Comparison of ENCODE assay signal across 8 cellular contexts in the genomic region with DNA sequence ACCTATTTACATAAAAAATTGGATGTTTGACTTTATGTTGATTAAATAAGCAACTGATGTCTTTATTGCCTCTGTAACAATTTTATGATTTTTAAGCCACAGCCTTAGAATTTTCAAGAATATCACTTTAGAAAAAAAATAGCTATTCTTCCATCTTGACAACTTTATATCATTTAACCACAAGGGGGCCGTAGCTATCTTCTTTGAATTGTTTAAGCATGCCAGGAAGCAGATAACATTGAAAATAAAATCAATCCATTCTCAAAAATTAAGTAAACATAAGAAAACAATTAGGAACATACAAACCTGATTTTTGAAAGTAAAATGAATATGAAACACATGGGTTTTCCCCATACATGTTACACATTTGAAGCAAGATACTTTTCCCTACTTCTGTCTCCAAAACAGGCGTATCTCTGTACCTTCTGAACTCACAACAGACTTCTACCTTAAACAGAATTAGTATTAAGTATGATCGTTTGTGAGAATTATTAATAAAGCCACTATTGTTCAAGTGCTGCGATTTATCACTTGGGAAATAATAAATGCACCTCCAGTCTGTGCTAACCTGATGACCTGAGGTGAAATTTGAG.
A peak's percentile ranks its signal among the peaks of the same experiment; 100 is the strongest.
DNase-seq lines count a peak whose midpoint lies in the region; ATAC-seq and TF ChIP-seq lines count a peak whose summit lies in the region.

No MANE protein-coding gene starts in this region.

- TF ChIP-seq CTCF in AG10803 (conservative IDR thresholded peaks at IDR 0.05; ENCODE audit: low read length) = peak; percentile 74
- peak; percentile 78 for TF ChIP-seq CTCF in mesothelial cell of epicardium (IDR thresholded peaks at IDR 0.05; ENCODE audit: unreplicated experiment)

- no peaks in the 10 kb centered on the region for H3K36me3 Mint-ChIP-seq in mesothelial cell of epicardium

- in situ Hi-C loops in T47D (cut with HindIII; ENCODE audit: low pct_unique_long_range_greater_than_20kb, low sequenced_read_pairs) = no loop called here

- H3K4me1 Mint-ChIP-seq in mesothelial cell of epicardium = peaks cover 2% of the 10 kb centered on the region

- no peaks in the 10 kb centered on the region for H3K9me3 Mint-ChIP-seq in mesothelial cell of epicardium

- no peak overlapping the region for H3K4me3 Mint-ChIP-seq in mesothelial cell of epicardium

- ATAC-seq in HG02970 (IDR thresholded peaks at IDR 0.05; ENCODE audit: low FRiP score, unreplicated experiment) = no peak
- no peak for ATAC-seq in HG02623 (IDR thresholded peaks at IDR 0.05; ENCODE audit: unreplicated experiment)
- ATAC-seq in HG03196 (IDR thresholded peaks at IDR 0.05; ENCODE audit: unreplicated experiment) = no peak

- no peaks in the 10 kb centered on the region for H3K27me3 Mint-ChIP-seq in mesothelial cell of epicardium (ENCODE audit: low read depth)

- DNase-seq in AG10803 (ENCODE audit: low read depth) = peak; percentile 54
- peak; percentile 55 for DNase-seq in HCEC 1CT
- DNase-seq in NCI-H510A (lab: John Stamatoyannopoulos, UW) = peak; percentile 5
- DNase-seq in T47D (ENCODE audit: low read depth in 1 of 2, low spot score in 1 of 2) = peak; percentile 8 to 58
- DNase-seq in mesothelial cell of epicardium (ENCODE audit: low spot score in 2 of 2, unreplicated experiment in 2 of 2) = no peak

- H3K4me3 ChIP-seq in AG10803 (ENCODE audit: low read length) = no peak overlapping the region

- H3K27ac Mint-ChIP-seq in mesothelial cell of epicardium = no peak overlapping the region

Comparison
In these comparisons a context has a peak if more than half of its experiments do, and no peak if none do; other contexts are left out.
1. DNase-seq: peak in AG10803 (single experiment), HCEC 1CT (single experiment), NCI-H510A (single experiment) and T47D (2 of 2); none in mesothelial cell of epicardium (0 of 2).